In the genomic region with DNA sequence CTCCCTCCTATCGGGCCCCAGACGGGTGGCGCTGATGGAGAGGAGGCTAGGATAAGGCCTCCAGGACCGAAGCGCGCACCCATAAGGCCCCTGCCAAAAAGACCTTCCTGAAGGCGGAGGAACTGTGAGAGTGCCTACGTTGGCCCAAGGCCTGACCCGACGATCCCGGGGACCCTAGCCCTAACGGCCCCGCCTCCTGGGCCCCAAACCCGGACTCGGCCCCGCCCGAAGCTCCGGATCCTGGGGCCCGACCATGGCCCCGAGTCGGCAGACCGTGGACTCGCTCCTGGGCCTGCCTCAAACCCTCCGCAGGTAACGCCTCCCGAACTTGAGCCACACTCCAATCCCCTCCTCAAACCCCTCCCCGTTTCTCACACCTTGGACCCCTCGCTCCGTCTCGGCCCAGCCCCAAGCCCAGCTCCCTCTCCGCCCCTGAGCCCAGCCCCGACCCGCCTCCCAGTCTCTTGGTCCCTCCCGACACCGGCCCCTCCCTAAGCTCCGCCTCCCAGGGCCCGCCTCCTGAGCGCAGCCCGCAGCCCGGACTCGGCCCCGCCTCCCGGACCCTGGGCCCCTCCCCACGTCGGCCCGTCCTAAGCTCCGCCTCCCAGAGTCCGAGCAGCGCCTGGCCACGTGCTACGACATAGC, we compare ENCODE assay signal across 7 cellular contexts.
DNase-seq lines count a peak whose midpoint lies in the region; ATAC-seq and TF ChIP-seq lines count a peak whose summit lies in the region.
"Not testable (repeated sequence)": the region's sequence is repeated elsewhere in the genome, so short reads cannot be mapped to it uniquely, and the experiment has no call there.

No MANE protein-coding gene starts in this region.

- DNase-seq in NCI-H146 (lab: John Stamatoyannopoulos, UW), result peak; percentile 91
- peak; percentile 95 for DNase-seq in coronary artery (ENCODE audit: low spot score)

- peak overlapping the region; percentile 72 for H2AFZ ChIP-seq in parathyroid adenoma

- H3K9me3 ChIP-seq in iPS-15b (ENCODE audit: control insufficient read depth, insufficient read depth, low read length); parathyroid adenoma (ENCODE audit: control insufficient read depth, low read length): not testable (repeated sequence)

- peak overlapping the region; percentile 59 for H3K4me3 ChIP-seq in GM12875 (ENCODE audit: low read depth, low read length)
- H3K4me3 ChIP-seq in coronary artery, result peak overlapping the region; percentile 91
- H3K4me3 ChIP-seq in iPS-15b (ENCODE audit: low read depth, low read length), result peak overlapping the region; percentile 59
- H3K4me3 ChIP-seq in parathyroid adenoma (ENCODE audit: low read depth, low read length), result peak overlapping the region; percentile 37

- H3K27me3 ChIP-seq in iPS-15b (ENCODE audit: control insufficient read depth, insufficient read depth, low read length); parathyroid adenoma (ENCODE audit: control insufficient read depth, insufficient read depth, low read length): not testable (repeated sequence)

- peak overlapping the region; percentile 26 for H3K4me2 ChIP-seq in parathyroid adenoma (ENCODE audit: low read length)

- H3K9ac ChIP-seq in iPS-15b (ENCODE audit: low read depth, low read length); parathyroid adenoma: not testable (repeated sequence)

- H3K4me1 ChIP-seq in iPS-15b (ENCODE audit: control insufficient read depth, insufficient read depth, low read length); parathyroid adenoma: not testable (repeated sequence)

- not testable (repeated sequence) for TF ChIP-seq CTCF in GM12875 (IDR thresholded peaks at IDR 0.05; ENCODE audit: borderline replicate concordance, insufficient read depth, low read depth, low read length); VCaP (conservative IDR thresholded peaks at IDR 0.05); coronary artery (IDR thresholded peaks at IDR 0.05); parathyroid adenoma (IDR thresholded peaks at IDR 0.05)

- not testable (repeated sequence) for H3K36me3 ChIP-seq in iPS-15b (ENCODE audit: control insufficient read depth, insufficient read depth, low read length); parathyroid adenoma (ENCODE audit: control insufficient read depth, insufficient read depth, low read length)

- not testable (repeated sequence) for H3K79me2 ChIP-seq in parathyroid adenoma

- peak; percentile 34 for ATAC-seq in HG02798 (IDR thresholded peaks at IDR 0.05; ENCODE audit: poor library complexity, unreplicated experiment)

- peak overlapping the region; percentile 70 for H3K27ac ChIP-seq in VCaP
- peak overlapping the region; percentile 84 to 96 for H3K27ac ChIP-seq in coronary artery
- H3K27ac ChIP-seq in parathyroid adenoma, result peak overlapping the region; percentile 95

Comparison
In these comparisons a context has a peak if more than half of its experiments do, and no peak if none do; other contexts are left out.
1. Peak in every context shown above with its lines: DNase-seq, ATAC-seq, H3K4me3 ChIP-seq and H3K27ac ChIP-seq.
2. H3K4me3 ChIP-seq: peak in every context shown above with its lines; median percentile 91 in coronary artery; 59 in GM12875; 59 in iPS-15b; 37 in parathyroid adenoma.